8 cellular contexts compared by ENCODE assay signal in the genomic region with DNA sequence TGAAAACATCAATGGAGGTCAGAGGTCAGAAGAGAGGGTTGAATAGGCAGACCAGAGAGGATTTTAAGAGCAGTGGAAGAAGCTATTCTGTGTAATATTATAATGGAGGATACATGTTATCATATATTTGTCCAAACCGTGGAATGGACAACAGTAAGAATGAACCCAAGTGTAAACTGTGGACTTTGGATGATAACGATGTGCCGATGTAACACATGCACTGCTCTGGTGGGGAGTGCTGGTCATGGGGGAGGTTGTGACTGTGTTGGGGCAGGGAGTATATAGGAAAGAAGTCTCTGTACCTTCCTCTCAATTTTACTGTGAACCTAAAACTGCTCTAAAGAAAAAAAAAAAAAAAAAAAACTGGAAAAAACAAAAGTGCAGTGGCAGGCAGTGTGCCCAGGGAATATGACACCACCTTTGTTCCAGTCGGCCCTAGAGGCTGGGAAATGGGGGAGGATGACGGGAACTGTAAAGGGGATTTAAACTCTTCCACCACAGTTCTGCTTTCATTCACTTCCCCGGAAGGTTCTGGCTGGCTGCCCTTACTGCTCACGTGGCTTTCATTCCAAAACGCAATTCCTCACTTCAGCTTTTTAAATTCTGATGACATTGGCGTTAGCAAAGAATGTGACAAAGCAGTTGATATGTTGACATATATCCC.
A peak's percentile ranks its signal among the peaks of the same experiment; 100 is the strongest.
DNase-seq lines count a peak whose midpoint lies in the region; ATAC-seq, FAIRE-seq and TF ChIP-seq lines count a peak whose summit lies in the region.

No MANE protein-coding gene starts in this region.

- CTCF ChIA-PET in endothelial cell of umbilical vein (lab: Charles Lee) = interaction anchor here (1.3 to 1.5 kb wide), 2 partner anchors 28 to 122 kb away, joined by 3 to 5 read pairs; no protein-coding TSS in a partner anchor

- H3F3A ChIP-seq in MM.1S (ENCODE audit: insufficient read depth, low read length) = no peaks in the 10 kb centered on the region

- peaks cover 9% of the 10 kb centered on the region for H3K4me1 ChIP-seq in endothelial cell of umbilical vein (ENCODE audit: control insufficient read depth, extremely low read depth, insufficient read depth, low read length)
- peaks cover 11 to 33% of the 10 kb centered on the region in 2 donors for H3K4me1 ChIP-seq in neuronal stem cell (ENCODE audit: control insufficient read depth in 2 of 2, insufficient read depth in 1 of 2, low read depth in 1 of 2, low read length in 2 of 2)
- H3K4me1 ChIP-seq in MM.1S (ENCODE audit: low read length) = no peaks in the 10 kb centered on the region

- H3K27ac ChIP-seq in endothelial cell of umbilical vein (ENCODE audit: insufficient read depth, low read depth, low read length) (no peak overlapping the region), neuronal stem cell (replicated peaks; ENCODE audit: low read length) (peak overlapping the region; percentile 44), MM.1S (ENCODE audit: low read length) (no peak overlapping the region)

- no peak overlapping the region for H2BK120ac ChIP-seq in neuronal stem cell (ENCODE audit: low read depth, low read length)

- no peaks in the 10 kb centered on the region for H3K79me2 ChIP-seq in endothelial cell of umbilical vein (ENCODE audit: control insufficient read depth, insufficient read depth, low read length)
- H3K79me2 ChIP-seq in MM.1S (ENCODE audit: low read length) = no peaks in the 10 kb centered on the region

- intact Hi-C loops in endothelial cell of umbilical vein (cut with micrococcal nuclease) = no loop called here

- H3K18ac ChIP-seq in neuronal stem cell (ENCODE audit: low read length) = no peak overlapping the region

- TF ChIP-seq CTCF in endothelial cell of umbilical vein (IDR thresholded peaks at IDR 0.05; ENCODE audit: extremely low read depth in 1 of 2, insufficient read depth in 1 of 2, low read depth in 1 of 2, low read length in 2 of 2) (no peak), MM.1S (IDR thresholded peaks at IDR 0.05; ENCODE audit: low read length) (no peak)

- H3K4me3 ChIP-seq in endothelial cell of umbilical vein (replicated peaks in 1 of 3; ENCODE audit: insufficient read depth in 1 of 3, low read depth in 1 of 3, low read length in 3 of 3) (no peak overlapping the region), neuronal stem cell (ENCODE audit: low read length in 2 of 2) (no peak overlapping the region), MM.1S (ENCODE audit: low read length) (no peak overlapping the region)

- no peaks in the 10 kb centered on the region for H3K79me1 ChIP-seq in neuronal stem cell (ENCODE audit: low read depth, low read length)

- H3K14ac ChIP-seq in neuronal stem cell (ENCODE audit: low read length) = no peak overlapping the region

- no peak overlapping the region for H2AK5ac ChIP-seq in neuronal stem cell (ENCODE audit: low read depth, low read length)

- no CpG with 5 or more reads among the region's 9 CpGs for WGBS in neuronal stem cell (ENCODE audit: extremely low coverage in 2 of 2, insufficient read length in 2 of 2, insufficient replicate concordance in 1 of 2), 2 donors

- H3K36me3 ChIP-seq in endothelial cell of umbilical vein (ENCODE audit: control insufficient read depth in 2 of 2, extremely low read depth in 1 of 2, insufficient read depth in 2 of 2, low read length in 2 of 2) = no peaks in the 10 kb centered on the region
- no peaks in the 10 kb centered on the region for H3K36me3 ChIP-seq in neuronal stem cell (replicated peaks in 1 of 2; ENCODE audit: control insufficient read depth in 2 of 2, insufficient read depth in 2 of 2, low read length in 2 of 2)
- H3K36me3 ChIP-seq in MM.1S (replicated peaks; ENCODE audit: insufficient read depth, low read length) = no peaks in the 10 kb centered on the region

- no peaks in the 10 kb centered on the region for H3K9me1 ChIP-seq in endothelial cell of umbilical vein (replicated peaks; ENCODE audit: control insufficient read depth, extremely low read depth, insufficient read depth, low read length)

- no peak overlapping the region for H4K8ac ChIP-seq in neuronal stem cell (ENCODE audit: low read depth, low read length)

- H3K4me2 ChIP-seq in endothelial cell of umbilical vein (ENCODE audit: insufficient read depth, low read length) = no peak overlapping the region
- no peak overlapping the region for H3K4me2 ChIP-seq in neuronal stem cell (ENCODE audit: insufficient read depth, low read length, poor library complexity, severe bottlenecking)
- H3K4me2 ChIP-seq in MM.1S (ENCODE audit: low read depth, low read length) = no peak overlapping the region

- TF ChIP-seq POLR2A in endothelial cell of umbilical vein (IDR thresholded peaks at IDR 0.05; ENCODE audit: low read depth, low read length) = no peak

- no peak overlapping the region for H2BK5ac ChIP-seq in neuronal stem cell (ENCODE audit: low read length)

- no peaks in the 10 kb centered on the region for H4K20me1 ChIP-seq in endothelial cell of umbilical vein (replicated peaks; ENCODE audit: control insufficient read depth, extremely low read depth, insufficient read depth, low read length)
- no peaks in the 10 kb centered on the region for H4K20me1 ChIP-seq in MM.1S (ENCODE audit: insufficient read depth, low read length)

- H3K9me2 ChIP-seq in MM.1S (replicated peaks; ENCODE audit: insufficient read depth, low read length) = no peaks in the 10 kb centered on the region

- H3K27me3 ChIP-seq in endothelial cell of umbilical vein (ENCODE audit: control insufficient read depth in 2 of 2, insufficient read depth in 2 of 2, low read length in 2 of 2) (no peaks in the 10 kb centered on the region), neuronal stem cell (ENCODE audit: control insufficient read depth in 3 of 3, insufficient read depth in 3 of 3, low read depth in 1 of 3, low read length in 3 of 3) (no peaks in the 10 kb centered on the region), MM.1S (replicated peaks; ENCODE audit: insufficient read depth, low read length) (no peaks in the 10 kb centered on the region)

- no peak overlapping the region for H3K4ac ChIP-seq in neuronal stem cell (ENCODE audit: low read length)

- DNase-seq in DMS153 treated with DMSO at 0.1 percent for 48 hours (lab: John Stamatoyannopoulos, UW; ENCODE audit: unreplicated experiment) (peak; percentile 56), NCI-H2171 treated with DMSO at 0.1 percent for 48 hours (lab: John Stamatoyannopoulos, UW) (peak; percentile 79), endothelial cell of umbilical vein (ENCODE audit: low read depth, low spot score) (peak; percentile 66), neuronal stem cell (ENCODE audit: low spot score) (no peak), MM.1S (no peak), GF-D8 (lab: John Stamatoyannopoulos, UW) (no peak)
- no peak for DNase-seq in stimulated activated naive CD4-positive, alpha-beta T cell treated with Interleukin-2 at 50 U/mL for 16 hours (lab: John Stamatoyannopoulos, UW)

- no peak for ATAC-seq in HG02642 (IDR thresholded peaks at IDR 0.05; ENCODE audit: poor library complexity, unreplicated experiment)

- H2BK12ac ChIP-seq in neuronal stem cell (ENCODE audit: low read length) = no peak overlapping the region

- H2BK15ac ChIP-seq in neuronal stem cell (ENCODE audit: low read length) = no peak overlapping the region

- H3K23ac ChIP-seq in neuronal stem cell (ENCODE audit: low read depth, low read length, poor library complexity) = no peak overlapping the region

- peak; percentile 67 for FAIRE-seq in endothelial cell of umbilical vein (lab: Jason Lieb, UNC)

- no TSS peak for BruUV-seq in endothelial cell of umbilical vein (replicated peaks; lab: Mats Ljungman, UMichigan)

- POLR2A ChIA-PET in endothelial cell of umbilical vein (lab: Charles Lee) = interaction anchor here (0.7 kb wide), 2 partner anchors 10 to 205 kb away, joined by 4 to 7 read pairs; no protein-coding TSS in a partner anchor

- no peak overlapping the region for H4K91ac ChIP-seq in neuronal stem cell (ENCODE audit: low read depth, low read length, poor library complexity)

- H3K9me3 ChIP-seq in endothelial cell of umbilical vein (replicated peaks; ENCODE audit: control insufficient read depth, insufficient read depth, low read length) = no peaks in the 10 kb centered on the region
- no peaks in the 10 kb centered on the region for H3K9me3 ChIP-seq in neuronal stem cell (replicated peaks in 1 of 2; ENCODE audit: control insufficient read depth in 2 of 2, insufficient read depth in 1 of 2, low read depth in 1 of 2, low read length in 2 of 2)
- no peaks in the 10 kb centered on the region for H3K9me3 ChIP-seq in MM.1S (replicated peaks; ENCODE audit: insufficient read depth, low read length)

- dilution Hi-C loops in endothelial cell of umbilical vein (cut with MboI; ENCODE audit: extremely low pct_ligation_motif_present, low sequenced_read_pairs) = no loop called here

- H2AFZ ChIP-seq in endothelial cell of umbilical vein (ENCODE audit: low read depth, low read length) (no peak overlapping the region), neuronal stem cell (ENCODE audit: low read length) (peak overlapping the region; percentile 46), MM.1S (ENCODE audit: low read length) (no peak overlapping the region)

- no peak overlapping the region for H3K9ac ChIP-seq in endothelial cell of umbilical vein (replicated peaks; ENCODE audit: extremely low read depth, insufficient read depth, low read length)
- H3K9ac ChIP-seq in neuronal stem cell (ENCODE audit: low read depth, low read length, poor library complexity) = no peak overlapping the region
- no peak overlapping the region for H3K9ac ChIP-seq in MM.1S (ENCODE audit: low read length)

TF ChIP-seq in endothelial cell of umbilical vein, 7 proteins besides CTCF, POLR2A, EP300 and RAD21:
- TF ChIP-seq FOS (IDR thresholded peaks at IDR 0.05; ENCODE audit: borderline replicate concordance, insufficient read depth, low read length) (peak; percentile 1), MYC (IDR thresholded peaks at IDR 0.05; ENCODE audit: low read depth, low read length) (no peak)
TF ChIP-seq in endothelial cell of umbilical vein: peak in this region for 1.

Comparison
In these comparisons a context has a peak if more than half of its experiments do, and no peak if none do; other contexts are left out.
1. DNase-seq: peak in DMS153 treated with DMSO at 0.1 percent for 48 hours (single experiment), NCI-H2171 treated with DMSO at 0.1 percent for 48 hours (single experiment) and endothelial cell of umbilical vein (single experiment); none in neuronal stem cell (single experiment), stimulated activated naive CD4-positive, alpha-beta T cell treated with Interleukin-2 at 50 U/mL for 16 hours (single experiment), MM.1S (single experiment) and GF-D8 (single experiment).